ENCODE assay signal across 8 cellular contexts in the genomic region with DNA sequence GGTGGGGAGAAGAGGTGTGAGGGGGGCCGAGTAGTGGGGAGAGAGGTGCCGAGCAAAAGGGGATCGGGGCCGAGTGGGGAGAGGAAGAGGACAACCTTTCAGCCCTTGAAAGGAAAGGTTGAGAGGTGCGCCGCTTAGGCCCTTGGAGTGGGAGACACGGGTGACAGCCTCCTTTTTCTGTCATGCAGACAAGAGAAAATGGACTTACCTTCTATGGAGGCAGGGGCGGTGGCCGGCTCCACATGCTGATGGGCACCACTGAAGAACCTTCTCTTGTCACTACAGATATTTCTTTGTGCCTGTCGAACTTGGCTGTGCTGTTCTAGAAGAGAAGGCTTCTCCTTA. TPM values are rescaled to one million over a fixed set of nuclear protein-coding genes. Genes with fewer than 3 reads are reported as not detected.
DNase-seq lines count a peak whose midpoint lies in the region; ATAC-seq, FAIRE-seq and TF ChIP-seq lines count a peak whose summit lies in the region.

No MANE protein-coding gene starts in this region.

- WGBS in pancreas, 2 donors, result 0 to 1% methylated on average over 10 of the region's 10 CpGs

- H3K27me3 Mint-ChIP-seq in CD8-positive, alpha-beta memory T cell, result peaks cover 0 to 6% of the 10 kb centered on the region in 2 donors
- peaks cover 3% of the 10 kb centered on the region for H3K27me3 Mint-ChIP-seq in activated CD4-positive, alpha-beta memory T cell treated with anti-CD3 and anti-CD28 coated beads for 36 hours

- H3K4me3 Mint-ChIP-seq in CD8-positive, alpha-beta memory T cell, result peak overlapping the region; percentile 91 to 100 (median 99)
- peak overlapping the region; percentile 98 for H3K4me3 Mint-ChIP-seq in activated CD4-positive, alpha-beta memory T cell treated with anti-CD3 and anti-CD28 coated beads for 36 hours

- peaks cover 31 to 54% (median 48%) of the 10 kb centered on the region in 3 donors for H3K4me1 Mint-ChIP-seq in CD8-positive, alpha-beta memory T cell
- peaks cover 39% of the 10 kb centered on the region for H3K4me1 Mint-ChIP-seq in activated CD4-positive, alpha-beta memory T cell treated with anti-CD3 and anti-CD28 coated beads for 36 hours (ENCODE audit: low read depth)

- H3K36me3 ChIP-seq in CD8-positive, alpha-beta memory T cell (ENCODE audit: insufficient read depth, low read length), result peaks cover 9% of the 10 kb centered on the region
- no peaks in the 10 kb centered on the region for H3K36me3 ChIP-seq in pancreas

- H3K27me3 ChIP-seq in CD8-positive, alpha-beta memory T cell (ENCODE audit: insufficient read depth, low read length, poor library complexity, severe bottlenecking), result no peaks in the 10 kb centered on the region
- no peaks in the 10 kb centered on the region for H3K27me3 ChIP-seq in pancreas

- intact Hi-C loops in activated CD4-positive, alpha-beta memory T cell treated with anti-CD3 and anti-CD28 coated beads for 36 hours (cut with micrococcal nuclease), result loop anchor here (2.0 to 10.0 kb wide), 3 partner anchors 98 to 306 kb away; a partner anchor contains a TSS
- intact Hi-C loops in pancreas (cut with DNase I), result no loop called here

- no peaks in the 10 kb centered on the region for H3K9me3 ChIP-seq in CD8-positive, alpha-beta memory T cell (ENCODE audit: low read length)
- no peaks in the 10 kb centered on the region for H3K9me3 ChIP-seq in pancreas

- no peak for FAIRE-seq in pancreas (lab: Jason Lieb, UNC)

- H3K9me3 Mint-ChIP-seq in CD8-positive, alpha-beta memory T cell, result no peaks in the 10 kb centered on the region
- H3K9me3 Mint-ChIP-seq in activated CD4-positive, alpha-beta memory T cell treated with anti-CD3 and anti-CD28 coated beads for 36 hours, result no peaks in the 10 kb centered on the region

- H3K27ac ChIP-seq in CD8-positive, alpha-beta memory T cell (ENCODE audit: low read depth, low read length), result peak overlapping the region; percentile 100
- peak overlapping the region; percentile 94 to 99 (median 97) for H3K27ac ChIP-seq in pancreas

- POLR2A ChIA-PET in CD8-positive, alpha-beta memory T cell (lab: Charles Lee), result interaction anchor here (1.6 to 2.2 kb wide), 2 partner anchors 119 to 274 kb away, joined by 4 to 16 read pairs; a partner anchor contains a TSS
- POLR2A ChIA-PET in activated CD4-positive, alpha-beta memory T cell treated with anti-CD3 and anti-CD28 coated beads for 36 hours (lab: Charles Lee), result interaction anchor here (0.7 to 3.5 kb wide), 4 partner anchors 8 to 251 kb away, joined by 3 to 19 read pairs (median 4); a partner anchor contains a TSS

- CTCF ChIA-PET in CD8-positive, alpha-beta memory T cell (lab: Charles Lee), result interaction anchor here (1.3 kb wide), 1 partner anchor 119 kb away, joined by 4 read pairs; a partner anchor contains a TSS
- CTCF ChIA-PET in activated CD4-positive, alpha-beta memory T cell treated with anti-CD3 and anti-CD28 coated beads for 36 hours (lab: Charles Lee), result interaction anchor here (1.5 kb wide), 1 partner anchor 118 kb away, joined by 4 read pairs; no protein-coding TSS in a partner anchor

- H3K27ac Mint-ChIP-seq in CD8-positive, alpha-beta memory T cell, result peak overlapping the region; percentile 96 to 100 (median 100)
- H3K27ac Mint-ChIP-seq in activated CD4-positive, alpha-beta memory T cell treated with anti-CD3 and anti-CD28 coated beads for 36 hours, result peak overlapping the region; percentile 100

- H3K4me3 ChIP-seq in CD8-positive, alpha-beta memory T cell (ENCODE audit: low read length), result peak overlapping the region; percentile 97
- H3K4me3 ChIP-seq in fibroblast of villous mesenchyme (ENCODE audit: low read depth, low read length), result peak overlapping the region; percentile 95
- H3K4me3 ChIP-seq in pancreas, result peak overlapping the region; percentile 67 to 93 (median 68)

- TF ChIP-seq CTCF in fibroblast of villous mesenchyme (IDR thresholded peaks at IDR 0.05; ENCODE audit: insufficient read depth, low read depth, low read length) (no peak), pancreas (IDR thresholded peaks at IDR 0.05) (no peak)

- H3K36me3 Mint-ChIP-seq in CD8-positive, alpha-beta memory T cell, result peaks cover 0 to 30% (median 3%) of the 10 kb centered on the region in 3 donors
- peaks cover 5% of the 10 kb centered on the region for H3K36me3 Mint-ChIP-seq in activated CD4-positive, alpha-beta memory T cell treated with anti-CD3 and anti-CD28 coated beads for 36 hours

- H3K4me1 ChIP-seq in CD8-positive, alpha-beta memory T cell (ENCODE audit: insufficient read depth, low read length), result peaks cover 41% of the 10 kb centered on the region
- peaks cover 0 to 12% (median 0%) of the 10 kb centered on the region in 3 donors for H3K4me1 ChIP-seq in pancreas

- ATAC-seq in HG02938 (IDR thresholded peaks at IDR 0.05; ENCODE audit: unreplicated experiment) (peak; percentile 6), pancreas (peak in 3 of 4 donors; percentile 0 to 20 (median 14)), GM21360 (IDR thresholded peaks at IDR 0.05; ENCODE audit: unreplicated experiment) (no peak), HG02852 (IDR thresholded peaks at IDR 0.05; ENCODE audit: unreplicated experiment) (no peak), GM19397 (IDR thresholded peaks at IDR 0.05; ENCODE audit: unreplicated experiment) (no peak)

- DNase-seq in CD8-positive, alpha-beta memory T cell, result no peak
- no peak for DNase-seq in activated CD4-positive, alpha-beta memory T cell treated with anti-CD3 and anti-CD28 coated beads for 36 hours
- DNase-seq in fibroblast of villous mesenchyme (ENCODE audit: low read depth) (peak; percentile 28), pancreas (peak in 4 of 6 donors; percentile 33 to 63 (median 46))

RNA-seq across cellular contexts. Expression of a gene that starts 0.4 kb away (rescaled TPM):
- total RNA-seq in CD8-positive, alpha-beta memory T cell, result 10 to 100 TPM; 44.5 to 46.8 TPM
- polyA plus RNA-seq in CD8-positive, alpha-beta memory T cell, result 14.2 TPM
- 10 to 100 TPM; 21.2 to 23.7 TPM for total RNA-seq in activated CD4-positive, alpha-beta memory T cell treated with anti-CD3 and anti-CD28 coated beads for 36 hours
- 20.3 and 22.9 TPM in 2 replicates for total RNA-seq in fibroblast of villous mesenchyme
- 10 to 100 TPM in 3 of 6 donors, 1 to 10 TPM in 3; 7.0 to 14.5 (median 9.2) TPM for total RNA-seq in pancreas
- 10 to 100 TPM in 1 of 2 donors, 1 to 10 TPM in 1; 6.1 to 10.3 TPM for polyA plus RNA-seq in pancreas

RNA-seq across cellular contexts. Expression of a gene that starts 0.6 kb away (rescaled TPM):
- total RNA-seq in CD8-positive, alpha-beta memory T cell, result 1 to 10 TPM; 5.8 to 7.2 TPM
- 7.6 TPM for polyA plus RNA-seq in CD8-positive, alpha-beta memory T cell
- 1 to 10 TPM; 3.3 to 4.9 TPM for total RNA-seq in activated CD4-positive, alpha-beta memory T cell treated with anti-CD3 and anti-CD28 coated beads for 36 hours
- 1.6 and 2.2 TPM in 2 replicates for total RNA-seq in fibroblast of villous mesenchyme
- total RNA-seq in pancreas, result 1 to 10 TPM; 3.7 to 7.9 (median 5.8) TPM
- 10 to 100 TPM in 1 of 2 donors, 1 to 10 TPM in 1; 6.4 to 17.0 TPM for polyA plus RNA-seq in pancreas

Comparison
In these comparisons a context has a peak if more than half of its experiments do, and no peak if none do; other contexts are left out.
1. DNase-seq: peak in fibroblast of villous mesenchyme (single experiment) and pancreas (4 of 6); none in CD8-positive, alpha-beta memory T cell (0 of 5) and activated CD4-positive, alpha-beta memory T cell treated with anti-CD3 and anti-CD28 coated beads for 36 hours (single experiment).
2. ATAC-seq: peak in HG02938 (single experiment) and pancreas (3 of 4); none in GM21360 (single experiment), HG02852 (single experiment) and GM19397 (single experiment).
3. Peak in every context shown above with its lines, with median percentiles within 50 percentile points of each other: H3K4me3 ChIP-seq.